ENCODE assay signal across 1 cellular context in genomic region chr15:29785068-29785467, GRCh38.
TF ChIP-seq lines count a peak whose summit lies in the region.

No MANE protein-coding gene starts in this region.

TF ChIP-seq in IMR-90, 13 proteins besides CTCF, POLR2A, EP300 and RAD21 (continued from another document):
- TF ChIP-seq RFX5 (IDR thresholded peaks at IDR 0.05; ENCODE audit: low read depth, low read length) (no peak), USF2 (IDR thresholded peaks at IDR 0.05; ENCODE audit: low read depth, low read length) (no peak)
